Comparison of ENCODE assay signal across 8 cellular contexts in the genomic region with DNA sequence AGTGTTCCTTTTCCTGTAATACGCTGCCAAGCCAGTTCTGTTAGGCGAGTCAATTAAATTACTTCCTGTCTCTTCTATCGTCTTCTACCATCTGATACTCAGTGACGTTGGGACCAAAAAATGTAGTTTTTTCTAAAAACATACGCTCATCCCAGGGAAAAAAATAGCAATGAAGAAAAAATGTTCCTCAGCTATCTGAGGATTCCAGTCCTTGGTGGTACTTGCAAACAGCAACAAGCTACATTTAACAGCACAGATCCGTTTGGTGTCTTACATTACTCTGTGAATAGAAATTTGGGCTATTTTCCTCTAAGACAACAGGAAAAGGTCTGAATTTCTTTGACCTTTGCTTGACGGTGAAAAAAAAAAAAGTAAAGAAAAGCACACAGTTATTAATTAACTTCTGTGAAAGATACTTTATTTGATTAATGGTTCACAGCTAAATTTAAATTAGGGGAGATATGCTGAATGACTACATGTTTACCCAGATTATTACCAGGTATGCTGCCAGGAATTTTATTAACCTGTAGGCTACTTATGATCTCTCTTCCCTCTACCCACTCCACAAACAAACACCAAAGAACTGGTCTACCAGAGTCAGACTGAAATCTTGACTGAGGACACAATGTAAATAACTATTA.
DNase-seq lines count a peak whose midpoint lies in the region; ATAC-seq lines count a peak whose summit lies in the region.

No MANE protein-coding gene starts in this region.

- no peaks in the 10 kb centered on the region for H3K9me3 ChIP-seq in mesodermal cell (ENCODE audit: control insufficient read depth, low read length)

- WGBS in mesodermal cell (ENCODE audit: insufficient coverage in 2 of 2), 2 experiments = 81 to 100% methylated on average over 3 to 5 of the region's 7 CpGs

- H3K27ac ChIP-seq in mesodermal cell (ENCODE audit: low read depth, low read length, severe bottlenecking) = peak overlapping the region; percentile 31

- H3K36me3 ChIP-seq in mesodermal cell (ENCODE audit: control insufficient read depth, insufficient read depth, low read length) = no peaks in the 10 kb centered on the region

- DNase-seq in Daoy (ENCODE audit: low read depth) = peak; percentile 41
- DNase-seq in astrocyte of the hippocampus (ENCODE audit: low read depth, low spot score) = peak; percentile 60
- DNase-seq in NCI-H2196 (lab: John Stamatoyannopoulos, UW; ENCODE audit: unreplicated experiment) = no peak
- no peak for DNase-seq in NCI-H1417 treated with DMSO at 0.1 percent for 48 hours (lab: John Stamatoyannopoulos, UW)
- no peak for DNase-seq in activated CD4-positive, alpha-beta T cell treated with anti-CD3 and anti-CD28 coated beads for 1 hour

- H3K4me1 ChIP-seq in mesodermal cell (ENCODE audit: control insufficient read depth, insufficient read depth, low read length, poor library complexity, severe bottlenecking) = peaks cover 5% of the 10 kb centered on the region

- no peak overlapping the region for H3K4me3 ChIP-seq in mesodermal cell (ENCODE audit: extremely low read depth, insufficient read depth, low read length, poor library complexity, severe bottlenecking)

- ATAC-seq in HG02981 (IDR thresholded peaks at IDR 0.05; ENCODE audit: unreplicated experiment) = peak; percentile 41
- no peak for ATAC-seq in HG03469 (IDR thresholded peaks at IDR 0.05; ENCODE audit: unreplicated experiment)

Comparison
In these comparisons a context has a peak if more than half of its experiments do, and no peak if none do; other contexts are left out.
1. DNase-seq: peak in Daoy (single experiment) and astrocyte of the hippocampus (single experiment); none in NCI-H2196 (single experiment), NCI-H1417 treated with DMSO at 0.1 percent for 48 hours (single experiment) and activated CD4-positive, alpha-beta T cell treated with anti-CD3 and anti-CD28 coated beads for 1 hour (single experiment).